9 cellular contexts compared by ENCODE assay signal in the genomic region with DNA sequence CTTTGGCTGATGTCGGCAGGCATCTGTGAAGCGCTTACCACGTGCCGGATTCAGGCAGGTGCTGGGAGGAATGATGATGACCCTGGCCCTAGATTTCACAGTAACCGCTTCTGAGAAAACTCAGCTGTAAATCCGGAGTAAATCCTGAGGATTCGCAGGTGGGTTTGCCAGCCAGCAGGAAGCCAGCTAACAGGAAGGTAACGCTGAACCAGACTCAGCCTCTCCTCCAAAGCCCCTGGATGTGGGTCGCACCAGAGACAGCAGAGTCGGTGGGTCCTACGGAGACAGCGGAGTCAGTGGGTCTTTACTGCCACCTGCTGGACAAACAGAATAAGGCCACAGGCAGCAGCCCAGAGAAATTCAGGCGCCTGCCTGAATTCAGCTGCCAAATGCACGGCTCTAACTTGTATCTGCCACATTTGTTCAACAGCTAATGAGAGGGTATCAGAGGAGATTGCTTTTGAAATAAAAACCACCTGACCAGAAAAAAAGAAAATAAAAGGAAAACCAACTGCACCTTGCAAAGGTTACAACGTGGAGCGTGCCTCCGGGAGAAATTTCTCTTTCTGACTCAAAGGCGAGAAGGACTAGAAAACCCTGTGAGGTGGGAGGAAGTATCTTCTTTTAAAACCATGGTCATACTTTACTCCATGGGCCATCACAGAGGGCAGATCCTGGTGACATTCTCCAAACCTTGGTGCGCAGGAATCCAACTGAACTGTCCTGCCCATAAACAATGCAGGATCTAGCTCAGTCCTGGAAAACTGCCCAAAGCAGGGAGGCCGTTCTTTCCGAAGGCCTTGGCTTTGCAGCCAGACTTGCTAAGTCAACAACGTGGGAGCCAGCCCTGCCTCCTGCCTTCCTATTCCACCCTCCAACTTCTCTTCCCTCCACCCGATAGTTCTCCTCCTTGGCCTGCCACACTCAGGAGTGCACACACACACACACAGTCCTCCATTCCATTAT. TPM values are rescaled to one million over a fixed set of nuclear protein-coding genes. Genes with fewer than 3 reads are reported as not detected.
DNase-seq lines count a peak whose midpoint lies in the region; ATAC-seq and TF ChIP-seq lines count a peak whose summit lies in the region.
"Had no signal": no experiment of that assay in that cellular context is flagged by ENCODE, and none has a peak within 500 bp of the region (broad histone marks: within the 10 kb centered on the region; RNA-seq: fewer than 3 reads in every experiment).

No MANE protein-coding gene starts in this region.

- H3K4me3 Mint-ChIP-seq in activated T-cell treated with anti-CD3 and anti-CD28 coated beads, Interleukin-2, amount 50 U/mL, for 72 hours, result no peak overlapping the region
- H3K4me3 Mint-ChIP-seq in naive thymus-derived CD8-positive, alpha-beta T cell, result no peak overlapping the region
- no peak overlapping the region for H3K4me3 Mint-ChIP-seq in stimulated activated memory B cell treated with anti-CD40 and anti-IgM and Interleukin-4, amounts not matched to agents 10 μg/mL and 1 μg/mL and 100 μg/mL, for 72 hours
- H3K4me3 Mint-ChIP-seq: T-helper 1 cell treated with Interleukin-12 subunit alpha and Interleukin-12 subunit beta and Interleukin-4 antibody, amounts not matched to agents 30 μg/mL and 1 μg/mL, for 36 hours had no signal

- H3K4me3 ChIP-seq in PC-3 (ENCODE audit: low read length) (peak overlapping the region; percentile 58), fibroblast of pulmonary artery (replicated peaks; ENCODE audit: low read depth, low read length) (no peak overlapping the region)

- no TSS peak for BruUV-seq in PC-3 (replicated peaks; lab: Mats Ljungman, UMichigan)

- no peaks in the 10 kb centered on the region for H3K9me3 ChIP-seq in PC-3 (ENCODE audit: low read length)

- no peak overlapping the region for H3K9ac ChIP-seq in PC-3 (ENCODE audit: low read length)

- no peaks in the 10 kb centered on the region for H3K27me3 ChIP-seq in PC-3 (ENCODE audit: low read length)

- ATAC-seq in PC-3 (peak; percentile 88), GM19452 (IDR thresholded peaks at IDR 0.05; ENCODE audit: unreplicated experiment) (no peak)
- ATAC-seq in activated T-cell treated with anti-CD3 and anti-CD28 coated beads, Interleukin-2, amount 50 U/mL, for 72 hours (replicated peaks in 1 of 2), result peak; percentile 90 to 92
- peak; percentile 88 to 98 for ATAC-seq in naive thymus-derived CD8-positive, alpha-beta T cell
- ATAC-seq in stimulated activated memory B cell treated with anti-CD40 and anti-IgM and Interleukin-4, amounts not matched to agents 10 μg/mL and 1 μg/mL and 100 μg/mL, for 72 hours, result peak; percentile 88

- no peaks in the 10 kb centered on the region for H3K36me3 ChIP-seq in PC-3 (ENCODE audit: low read depth, low read length)

- H3K4me1 ChIP-seq in PC-3 (ENCODE audit: insufficient read depth, low read length), result peaks cover 15% of the 10 kb centered on the region

- H4K20me1 ChIP-seq in PC-3 (ENCODE audit: low read length), result no peaks in the 10 kb centered on the region

- H3K27ac ChIP-seq in PC-3 (ENCODE audit: low read length), result no peak overlapping the region

- H3K27me3 Mint-ChIP-seq in activated T-cell treated with anti-CD3 and anti-CD28 coated beads, Interleukin-2, amount 50 U/mL, for 72 hours (ENCODE audit: low read depth), result peaks cover 9% of the 10 kb centered on the region
- peaks cover under 1 to 11% (median 9%) of the 10 kb centered on the region in 5 donors for H3K27me3 Mint-ChIP-seq in naive thymus-derived CD8-positive, alpha-beta T cell
- H3K27me3 Mint-ChIP-seq in stimulated activated memory B cell treated with anti-CD40 and anti-IgM and Interleukin-4, amounts not matched to agents 10 μg/mL and 1 μg/mL and 100 μg/mL, for 72 hours, result peaks cover 4% of the 10 kb centered on the region

- no peak overlapping the region for H3K27ac Mint-ChIP-seq in activated T-cell treated with anti-CD3 and anti-CD28 coated beads, Interleukin-2, amount 50 U/mL, for 72 hours
- H3K27ac Mint-ChIP-seq in naive thymus-derived CD8-positive, alpha-beta T cell, result no peak overlapping the region
- H3K27ac Mint-ChIP-seq in stimulated activated memory B cell treated with anti-CD40 and anti-IgM and Interleukin-4, amounts not matched to agents 10 μg/mL and 1 μg/mL and 100 μg/mL, for 72 hours, result no peak overlapping the region
- H3K27ac Mint-ChIP-seq: T-helper 1 cell treated with Interleukin-12 subunit alpha and Interleukin-12 subunit beta and Interleukin-4 antibody, amounts not matched to agents 30 μg/mL and 1 μg/mL, for 36 hours had no signal

- H3K9me2 ChIP-seq in PC-3 (replicated peaks; ENCODE audit: low read length), result no peaks in the 10 kb centered on the region

- DNase-seq in COR-L47 (lab: John Stamatoyannopoulos, UW), result peak; percentile 70
- DNase-seq in KBM-7, result peak; percentile 78
- DNase-seq in PC-3, result peak; percentile 64
- peak; percentile 67 to 74 for DNase-seq in activated T-cell treated with anti-CD3 and anti-CD28 coated beads, Interleukin-2, amount 50 U/mL, for 72 hours
- DNase-seq in fibroblast of pulmonary artery (ENCODE audit: low read depth), result peak; percentile 88
- DNase-seq in naive thymus-derived CD8-positive, alpha-beta T cell, result peak; percentile 37 to 80 (median 61)

- TF ChIP-seq CTCF in PC-3 (conservative IDR thresholded peaks at IDR 0.05; ENCODE audit: low read depth, low read length) (peak; percentile 85), fibroblast of pulmonary artery (IDR thresholded peaks at IDR 0.05; ENCODE audit: low read length, missing control alignments) (peak; percentile 92)

- H3F3A ChIP-seq in PC-3 (ENCODE audit: low read length, unreplicated experiment), result no peaks in the 10 kb centered on the region

- H3K36me3 Mint-ChIP-seq in activated T-cell treated with anti-CD3 and anti-CD28 coated beads, Interleukin-2, amount 50 U/mL, for 72 hours (ENCODE audit: insufficient read depth in 2 of 2), result no peaks in the 10 kb centered on the region
- H3K36me3 Mint-ChIP-seq in naive thymus-derived CD8-positive, alpha-beta T cell, result no peaks in the 10 kb centered on the region
- H3K36me3 Mint-ChIP-seq in stimulated activated memory B cell treated with anti-CD40 and anti-IgM and Interleukin-4, amounts not matched to agents 10 μg/mL and 1 μg/mL and 100 μg/mL, for 72 hours, result no peaks in the 10 kb centered on the region

- H3K4me1 Mint-ChIP-seq in activated T-cell treated with anti-CD3 and anti-CD28 coated beads, Interleukin-2, amount 50 U/mL, for 72 hours (ENCODE audit: low read depth), result no peaks in the 10 kb centered on the region
- no peaks in the 10 kb centered on the region for H3K4me1 Mint-ChIP-seq in naive thymus-derived CD8-positive, alpha-beta T cell
- no peaks in the 10 kb centered on the region for H3K4me1 Mint-ChIP-seq in stimulated activated memory B cell treated with anti-CD40 and anti-IgM and Interleukin-4, amounts not matched to agents 10 μg/mL and 1 μg/mL and 100 μg/mL, for 72 hours

- in situ Hi-C loops in KBM-7 (cut with MboI; ENCODE audit: low pct_unique_long_range_greater_than_20kb, low sequenced_read_pairs), result loop anchor here (10.0 to 25.0 kb wide), 2 partner anchors 308 to 405 kb away; no protein-coding TSS in a partner anchor

- peak overlapping the region; percentile 79 for H2AFZ ChIP-seq in PC-3 (ENCODE audit: low read length)

- no peaks in the 10 kb centered on the region for H3K79me2 ChIP-seq in PC-3 (ENCODE audit: low read length)

- peak overlapping the region; percentile 82 for H3K4me2 ChIP-seq in PC-3 (ENCODE audit: low read length)

- H3K9me3 Mint-ChIP-seq in activated T-cell treated with anti-CD3 and anti-CD28 coated beads, Interleukin-2, amount 50 U/mL, for 72 hours, result no peaks in the 10 kb centered on the region
- H3K9me3 Mint-ChIP-seq in naive thymus-derived CD8-positive, alpha-beta T cell, result no peaks in the 10 kb centered on the region
- no peaks in the 10 kb centered on the region for H3K9me3 Mint-ChIP-seq in stimulated activated memory B cell treated with anti-CD40 and anti-IgM and Interleukin-4, amounts not matched to agents 10 μg/mL and 1 μg/mL and 100 μg/mL, for 72 hours
- H3K9me3 Mint-ChIP-seq: T-helper 1 cell treated with Interleukin-12 subunit alpha and Interleukin-12 subunit beta and Interleukin-4 antibody, amounts not matched to agents 30 μg/mL and 1 μg/mL, for 36 hours had no signal

- CTCF ChIA-PET in PC-3 (lab: Charles Lee), result interaction anchor here (0.6 to 1.2 kb wide), 2 partner anchors 9 to 283 kb away, joined by 3 to 5 read pairs; no protein-coding TSS in a partner anchor

- intact Hi-C loops in PC-3 (cut with micrococcal nuclease), result loop anchor here (1.0 to 5.0 kb wide), 2 partner anchors 284 to 405 kb away; no protein-coding TSS in a partner anchor

- POLR2A ChIA-PET in PC-3 (lab: Charles Lee; ENCODE audit: unreplicated experiment), result no interaction called here
- POLR2A ChIA-PET in naive thymus-derived CD8-positive, alpha-beta T cell (lab: Charles Lee), result interaction anchor here (1.1 kb wide), 2 partner anchors 10 to 309 kb away, joined by 3 read pairs; no protein-coding TSS in a partner anchor

RNA-seq across cellular contexts. Expression of a gene that starts 16.3 kb away (rescaled TPM):
- total RNA-seq in PC-3 (2014; rRNA removed), result 79.0 and 85.1 TPM in 2 replicates
- 10 to 100 TPM; 31.0 to 33.2 TPM for total RNA-seq in activated T-cell treated with anti-CD3 and anti-CD28 coated beads, Interleukin-2, amount 50 U/mL, for 72 hours
- total RNA-seq in naive thymus-derived CD8-positive, alpha-beta T cell, result 1 to 10 TPM; 4.7 to 5.2 TPM
- polyA plus RNA-seq in naive thymus-derived CD8-positive, alpha-beta T cell, result 10 to 100 TPM; 12.4 to 13.6 (median 13.2) TPM

RNA-seq across cellular contexts. Expression of a gene that starts 58.8 kb away (rescaled TPM):
- 35.1 and 35.5 TPM in 2 replicates for total RNA-seq in PC-3 (2014; rRNA removed)
- total RNA-seq in activated T-cell treated with anti-CD3 and anti-CD28 coated beads, Interleukin-2, amount 50 U/mL, for 72 hours, result 100 to 1,000 TPM in 1 of 2 donors, 10 to 100 TPM in 1; 87.8 to 106 TPM
- total RNA-seq in naive thymus-derived CD8-positive, alpha-beta T cell, result 10 to 100 TPM; 68.3 to 74.2 TPM
- 10 to 100 TPM; 21.4 to 26.0 (median 22.7) TPM for polyA plus RNA-seq in naive thymus-derived CD8-positive, alpha-beta T cell

Comparison
In these comparisons a context has a peak if more than half of its experiments do, and no peak if none do; other contexts are left out.
1. RNA of a gene that starts 16.3 kb away (total RNA-seq): 79.0 to 85.1 TPM in PC-3 and 31.0 to 33.2 TPM in activated T-cell treated with anti-CD3 and anti-CD28 coated beads, Interleukin-2, amount 50 U/mL, for 72 hours; 4.7 to 5.2 TPM in naive thymus-derived CD8-positive, alpha-beta T cell; every median in the first group is over 4 times any median in the second.
2. Peak in every context shown above with its lines, with median percentiles within 50 percentile points of each other: DNase-seq.